Comparison of ENCODE assay signal across 9 cellular contexts in genomic region chr1:31583995-31584868, GRCh38. TPM values are rescaled to one million over a fixed set of nuclear protein-coding genes. Genes with fewer than 3 reads are reported as not detected.
DNase-seq lines count a peak whose midpoint lies in the region; ATAC-seq and TF ChIP-seq lines count a peak whose summit lies in the region.
"Had no signal": no experiment of that assay in that cellular context is flagged by ENCODE, and none has a peak within 500 bp of the region (broad histone marks: within the 10 kb centered on the region; RNA-seq: fewer than 3 reads in every experiment).

No MANE protein-coding gene starts in this region.

- H3K9me3 ChIP-seq in MG63 = no peaks in the 10 kb centered on the region
- H3K9me3 ChIP-seq in body of pancreas = no peaks in the 10 kb centered on the region
- no peaks in the 10 kb centered on the region for H3K9me3 ChIP-seq in testis
- H3K9me3 ChIP-seq in WERI-Rb-1 (ENCODE audit: severe bottlenecking) = no peaks in the 10 kb centered on the region

- no peaks in the 10 kb centered on the region for H3K36me3 ChIP-seq in MG63
- no peaks in the 10 kb centered on the region for H3K36me3 ChIP-seq in body of pancreas (replicated peaks in 1 of 2; ENCODE audit: insufficient read depth in 1 of 2, low read depth in 2 of 2)
- no peaks in the 10 kb centered on the region for H3K36me3 ChIP-seq in testis (ENCODE audit: low read depth, missing control alignments)
- H3K36me3 ChIP-seq in WERI-Rb-1 = no peaks in the 10 kb centered on the region

- H3K4me3 ChIP-seq in MG63 (no peak overlapping the region), body of pancreas (no peak overlapping the region), testis (no peak overlapping the region), WERI-Rb-1 (ENCODE audit: low read depth, low read length) (no peak overlapping the region)

- DNase-seq in MG63 (peak; percentile 52), body of pancreas (peak; percentile 75 to 93 (median 89)), kidney tubule cell (ENCODE audit: low spot score) (peak; percentile 45), testis (peak; percentile 85), WERI-Rb-1 (no peak)

- TF ChIP-seq CTCF in body of pancreas (IDR thresholded peaks at IDR 0.05) (no peak), testis (IDR thresholded peaks at IDR 0.05) (no peak), WERI-Rb-1 (IDR thresholded peaks at IDR 0.05; ENCODE audit: low read depth, low read length) (no peak)

- peaks cover 61% of the 10 kb centered on the region for H3K4me1 ChIP-seq in body of pancreas
- peaks cover 54% of the 10 kb centered on the region for H3K4me1 ChIP-seq in testis

- no peaks in the 10 kb centered on the region for H3K27me3 ChIP-seq in MG63
- H3K27me3 ChIP-seq in body of pancreas = no peaks in the 10 kb centered on the region
- no peaks in the 10 kb centered on the region for H3K27me3 ChIP-seq in testis
- H3K27me3 ChIP-seq in WERI-Rb-1 (ENCODE audit: insufficient read depth, low read depth, severe bottlenecking) = no peaks in the 10 kb centered on the region

- peak; percentile 58 for ATAC-seq in body of pancreas
- no peak for ATAC-seq in GM18909 (IDR thresholded peaks at IDR 0.05; ENCODE audit: poor library complexity, unreplicated experiment)
- no peak for ATAC-seq in HG02588 (IDR thresholded peaks at IDR 0.05; ENCODE audit: unreplicated experiment)
- no peak for ATAC-seq in HG03159 (IDR thresholded peaks at IDR 0.05; ENCODE audit: unreplicated experiment)

- WGBS in body of pancreas, 2 donors = 41 to 43% methylated on average over 11 to 13 of the region's 13 CpGs
- 43% methylated on average over 9 to 13 of the region's 13 CpGs for WGBS in testis, 2 donors

- H3K27ac ChIP-seq in body of pancreas (peak overlapping the region; percentile 17 to 67 (median 60)), testis (peak overlapping the region in 1 of 2 donors; percentile 70), WERI-Rb-1 (no peak overlapping the region)

- TF ChIP-seq POLR2A in body of pancreas (IDR thresholded peaks at IDR 0.05) = no peak
- no peak for TF ChIP-seq POLR2A in testis (IDR thresholded peaks at IDR 0.05)

- intact Hi-C loops in body of pancreas (cut with DNase I) (no loop called here), testis (cut with DNase I; ENCODE audit: low total_unique reads) (no loop called here)

RNA-seq across cellular contexts. Expression of gene TINAGL1, which starts 7.9 kb away (rescaled TPM):
- total RNA-seq in MG63 (2014; rRNA removed; shearing (Covaris generic); ENCODE audit: low replicate concordance) = 1.1 TPM in 1 of 2 replicates, not detected in the other
- 100 to 1,000 TPM in 1 of 2 donors, 10 to 100 TPM in 1; 47.2 to 148 TPM for total RNA-seq in body of pancreas
- total RNA-seq in testis = 10 to 100 TPM; 16.4 to 23.2 TPM
- polyA plus RNA-seq in testis (ENCODE audit: insufficient read depth, low read depth, low replicate concordance) = 24.6 TPM
- total RNA-seq: neural crest cell had no signal

RNA-seq across cellular contexts. Expression of gene HCRTR1, which starts 33.3 kb away (rescaled TPM):
- total RNA-seq in MG63 (2014; rRNA removed; shearing (Covaris generic); ENCODE audit: low replicate concordance) = not detected in 2 replicates
- not detected for total RNA-seq in body of pancreas
- under 1 TPM; 0.19 to 0.31 TPM for total RNA-seq in testis
- polyA plus RNA-seq in testis (ENCODE audit: insufficient read depth, low read depth, low replicate concordance) = not detected
- total RNA-seq: neural crest cell had no signal
